2 cellular contexts compared by ENCODE assay signal in the genomic region with DNA sequence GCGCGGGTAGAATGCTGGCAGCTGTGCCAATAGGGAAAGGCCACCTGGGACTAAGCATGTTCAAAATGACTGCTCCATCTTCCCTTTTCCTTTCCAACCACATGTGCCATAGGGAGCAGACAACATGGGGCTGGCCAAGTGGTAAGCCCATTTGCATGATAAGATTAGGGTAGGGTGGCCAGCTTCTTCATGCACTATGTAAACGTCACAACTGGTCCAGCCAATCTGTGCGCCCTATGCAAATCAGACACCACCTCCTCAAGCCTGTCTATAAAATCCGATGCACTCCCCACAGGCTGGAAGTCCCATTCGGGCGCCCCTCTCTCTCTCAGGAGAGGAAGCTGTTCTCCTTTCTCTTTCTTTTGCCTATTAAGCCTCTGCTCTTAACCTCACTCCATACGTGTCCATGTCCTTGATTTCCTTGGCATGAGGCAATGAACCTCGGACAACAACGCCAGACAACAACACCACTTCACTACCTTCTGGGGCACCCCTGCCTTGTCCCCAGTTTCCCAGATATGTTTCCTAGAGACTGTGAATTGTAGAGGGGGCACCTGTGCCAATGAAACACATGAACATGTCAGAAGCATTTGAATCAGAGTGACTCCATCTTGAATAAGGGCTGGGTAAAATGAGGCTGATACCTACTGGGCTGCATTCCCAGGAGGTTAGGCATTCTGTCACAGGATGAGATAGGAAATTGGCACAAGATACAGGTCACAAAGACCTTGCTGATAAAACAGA.
TF ChIP-seq lines count a peak whose summit lies in the region.

No MANE protein-coding gene starts in this region.

TF ChIP-seq in HEK293, 187 proteins besides CTCF, POLR2A, EP300 and RAD21 (continued from another document):
- TF ChIP-seq, protein P1, sequence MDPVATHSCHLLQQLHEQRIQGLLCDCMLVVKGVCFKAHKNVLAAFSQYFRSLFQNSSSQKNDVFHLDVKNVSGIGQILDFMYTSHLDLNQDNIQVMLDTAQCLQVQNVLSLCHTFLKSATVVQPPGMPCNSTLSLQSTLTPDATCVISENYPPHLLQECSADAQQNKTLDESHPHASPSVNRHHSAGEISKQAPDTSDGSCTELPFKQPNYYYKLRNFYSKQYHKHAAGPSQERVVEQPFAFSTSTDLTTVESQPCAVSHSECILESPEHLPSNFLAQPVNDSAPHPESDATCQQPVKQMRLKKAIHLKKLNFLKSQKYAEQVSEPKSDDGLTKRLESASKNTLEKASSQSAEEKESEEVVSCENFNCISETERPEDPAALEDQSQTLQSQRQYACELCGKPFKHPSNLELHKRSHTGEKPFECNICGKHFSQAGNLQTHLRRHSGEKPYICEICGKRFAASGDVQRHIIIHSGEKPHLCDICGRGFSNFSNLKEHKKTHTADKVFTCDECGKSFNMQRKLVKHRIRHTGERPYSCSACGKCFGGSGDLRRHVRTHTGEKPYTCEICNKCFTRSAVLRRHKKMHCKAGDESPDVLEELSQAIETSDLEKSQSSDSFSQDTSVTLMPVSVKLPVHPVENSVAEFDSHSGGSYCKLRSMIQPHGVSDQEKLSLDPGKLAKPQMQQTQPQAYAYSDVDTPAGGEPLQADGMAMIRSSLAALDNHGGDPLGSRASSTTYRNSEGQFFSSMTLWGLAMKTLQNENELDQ (tag by site-specific recombination; IDR thresholded peaks at IDR 0.05; ENCODE audit: low read depth), result no peak

TF ChIP-seq in HEK293T, 16 proteins besides CTCF, POLR2A, EP300 and RAD21 (continued from another document):
- TF ChIP-seq ARNT (IDR thresholded peaks at IDR 0.05) (no peak), NFRKB (IDR thresholded peaks at IDR 0.05) (no peak), HDGF (IDR thresholded peaks at IDR 0.05; ENCODE audit: borderline replicate concordance) (no peak), FOXM1 (IDR thresholded peaks at IDR 0.05; ENCODE audit: borderline replicate concordance) (no peak)
TF ChIP-seq in HEK293T: peak in this region for 0.
